In genomic region chr16:58459344-58460218, GRCh38 we compare ENCODE assay signal across 9 cellular contexts. TPM values are rescaled to one million over a fixed set of nuclear protein-coding genes. Genes with fewer than 3 reads are reported as not detected.
DNase-seq lines count a peak whose midpoint lies in the region; ATAC-seq lines count a peak whose summit lies in the region.
"Had no signal": no experiment of that assay in that cellular context is flagged by ENCODE, and none has a peak within 500 bp of the region (broad histone marks: within the 10 kb centered on the region; RNA-seq: fewer than 3 reads in every experiment).

No MANE protein-coding gene starts in this region.

- H3K27me3 Mint-ChIP-seq in activated naive CD8-positive, alpha-beta T cell treated with anti-CD3 and anti-CD28 coated beads, Interleukin-2, amount 50 U/mL, for 24 hours, result peaks cover 35% of the 10 kb centered on the region

- no peak overlapping the region for H4K8ac ChIP-seq in trophoblast cell (ENCODE audit: low read depth, low read length)

- no peak overlapping the region for H3K18ac ChIP-seq in trophoblast cell (ENCODE audit: low read length)

- H3K27ac Mint-ChIP-seq in activated naive CD8-positive, alpha-beta T cell treated with anti-CD3 and anti-CD28 coated beads, Interleukin-2, amount 50 U/mL, for 24 hours, result peak overlapping the region; percentile 53

- H4K91ac ChIP-seq in trophoblast cell (ENCODE audit: low read depth, low read length), result no peak overlapping the region

- H3K4me2 ChIP-seq in trophoblast cell (ENCODE audit: low read length), result no peak overlapping the region

- ATAC-seq in activated naive CD8-positive, alpha-beta T cell treated with anti-CD3 and anti-CD28 coated beads, Interleukin-2, amount 50 U/mL, for 24 hours, result peak; percentile 92
- ATAC-seq in sciatic nerve, result no peak

- no peak overlapping the region for H4K12ac ChIP-seq in trophoblast cell (ENCODE audit: low read depth, low read length)

- peaks cover 26% of the 10 kb centered on the region for H3K27me3 ChIP-seq in trophoblast cell (ENCODE audit: insufficient read depth, low read length)
- H3K27me3 ChIP-seq in effector memory CD4-positive, alpha-beta T cell (replicated peaks; ENCODE audit: control insufficient read depth, insufficient read depth, low read length, poor library complexity, severe bottlenecking), result peaks cover 15% of the 10 kb centered on the region

- H3K4ac ChIP-seq in trophoblast cell (ENCODE audit: low read depth, low read length), result no peak overlapping the region

- intact Hi-C loops in sciatic nerve (cut with DNase I), result loop anchor here (5.0 kb wide), 1 partner anchor 1713 kb away; no protein-coding TSS in a partner anchor
- intact Hi-C loops in posterior vena cava (cut with DNase I), result no loop called here

- WGBS in trophoblast cell (ENCODE audit: extremely low coverage, insufficient coverage, insufficient read length), result no CpG with 5 or more reads among the region's 9 CpGs

- H2AK5ac ChIP-seq in trophoblast cell (ENCODE audit: low read length), result no peak overlapping the region

- H3K36me3 ChIP-seq in trophoblast cell (ENCODE audit: control insufficient read depth in 1 of 2, insufficient read depth in 2 of 2, low read length in 2 of 2), result no peaks in the 10 kb centered on the region
- H3K36me3 ChIP-seq in effector memory CD4-positive, alpha-beta T cell (ENCODE audit: control insufficient read depth, insufficient read depth, low read length), result no peaks in the 10 kb centered on the region

- H3K9ac ChIP-seq in trophoblast cell (ENCODE audit: low read length), result no peak overlapping the region
- H3K9ac ChIP-seq: parathyroid adenoma had no signal

- H3K36me3 Mint-ChIP-seq in activated naive CD8-positive, alpha-beta T cell treated with anti-CD3 and anti-CD28 coated beads, Interleukin-2, amount 50 U/mL, for 24 hours (ENCODE audit: low read depth), result no peaks in the 10 kb centered on the region

- DNase-seq in EH (ENCODE audit: low read depth), result peak; percentile 11
- DNase-seq in HUDEP-2 (lab: John Stamatoyannopoulos, UW; ENCODE audit: unreplicated experiment in 76 of 76), result peak in 45 of 76 experiments; percentile 5 to 70 (median 29)
- peak; percentile 63 for DNase-seq in activated naive CD8-positive, alpha-beta T cell treated with anti-CD3 and anti-CD28 coated beads, Interleukin-2, amount 50 U/mL, for 24 hours
- peak; percentile 8 to 51 for DNase-seq in trophoblast cell
- DNase-seq in sciatic nerve (ENCODE audit: low spot score), result no peak
- no peak for DNase-seq in effector memory CD4-positive, alpha-beta T cell
- DNase-seq in posterior vena cava (ENCODE audit: low spot score), result no peak
- no peak for DNase-seq in NCI-H128 (lab: John Stamatoyannopoulos, UW; ENCODE audit: unreplicated experiment)

- no peak overlapping the region for H3K23ac ChIP-seq in trophoblast cell (ENCODE audit: low read length)

- no peaks in the 10 kb centered on the region for H3K9me3 ChIP-seq in trophoblast cell (ENCODE audit: insufficient read depth, low read depth, low read length)
- H3K9me3 ChIP-seq in effector memory CD4-positive, alpha-beta T cell (ENCODE audit: control insufficient read depth, low read length), result no peaks in the 10 kb centered on the region

- H3K4me3 ChIP-seq in trophoblast cell (ENCODE audit: low read depth, low read length), result no peak overlapping the region
- no peak overlapping the region for H3K4me3 ChIP-seq in effector memory CD4-positive, alpha-beta T cell (ENCODE audit: insufficient read depth, low read depth, low read length, poor library complexity, severe bottlenecking)

- no peak overlapping the region for H2AFZ ChIP-seq in trophoblast cell (ENCODE audit: insufficient read depth, low read length, poor library complexity)
- H2AFZ ChIP-seq: parathyroid adenoma had no signal

- H2BK5ac ChIP-seq in trophoblast cell (ENCODE audit: low read depth, low read length, poor library complexity), result no peak overlapping the region

- H2BK12ac ChIP-seq in trophoblast cell (ENCODE audit: low read length), result no peak overlapping the region

- no peak overlapping the region for H3K27ac ChIP-seq in trophoblast cell (ENCODE audit: low read depth, low read length)
- no peak overlapping the region for H3K27ac ChIP-seq in effector memory CD4-positive, alpha-beta T cell (ENCODE audit: insufficient read depth, low read length, poor library complexity, severe bottlenecking)
- H3K27ac ChIP-seq: parathyroid adenoma had no signal

- no peak overlapping the region for H2BK120ac ChIP-seq in trophoblast cell (ENCODE audit: insufficient read depth, low read length, poor library complexity)

- H3K9me3 Mint-ChIP-seq in activated naive CD8-positive, alpha-beta T cell treated with anti-CD3 and anti-CD28 coated beads, Interleukin-2, amount 50 U/mL, for 24 hours, result no peaks in the 10 kb centered on the region

- H3K4me1 ChIP-seq in trophoblast cell (ENCODE audit: control insufficient read depth in 1 of 2, insufficient read depth in 2 of 2, low read length in 2 of 2), result no peaks in the 10 kb centered on the region
- no peaks in the 10 kb centered on the region for H3K4me1 ChIP-seq in effector memory CD4-positive, alpha-beta T cell (ENCODE audit: control insufficient read depth, insufficient read depth, low read length, poor library complexity, severe bottlenecking)
- H3K4me1 ChIP-seq: parathyroid adenoma had no signal

- no peaks in the 10 kb centered on the region for H3K79me1 ChIP-seq in trophoblast cell (ENCODE audit: low read length)

- H3K4me3 Mint-ChIP-seq in activated naive CD8-positive, alpha-beta T cell treated with anti-CD3 and anti-CD28 coated beads, Interleukin-2, amount 50 U/mL, for 24 hours, result peak overlapping the region; percentile 34

- H3K79me2 ChIP-seq in trophoblast cell (ENCODE audit: control insufficient read depth, insufficient read depth, low read length, poor library complexity), result no peaks in the 10 kb centered on the region
- H3K79me2 ChIP-seq: parathyroid adenoma had no signal

- no peak overlapping the region for H3K14ac ChIP-seq in trophoblast cell (ENCODE audit: low read length)

- H3K4me1 Mint-ChIP-seq in activated naive CD8-positive, alpha-beta T cell treated with anti-CD3 and anti-CD28 coated beads, Interleukin-2, amount 50 U/mL, for 24 hours, result peaks cover 10% of the 10 kb centered on the region

RNA-seq across cellular contexts. Expression of gene NDRG4, which starts 40.4 kb away (rescaled TPM):
- polyA plus RNA-seq in trophoblast cell (2013), result 7.0 and 7.3 TPM in 2 replicates
- total RNA-seq in sciatic nerve (7.4 TPM), posterior vena cava (1 to 10 TPM; 5.8 to 8.6 TPM)

RNA-seq across cellular contexts. Expression of gene SETD6, which starts 55.7 kb away (rescaled TPM):
- 8.3 and 8.4 TPM in 2 replicates for polyA plus RNA-seq in trophoblast cell (2013)
- total RNA-seq in sciatic nerve, result 18.2 TPM
- total RNA-seq in posterior vena cava, result 10 to 100 TPM in 1 of 2 donors, 1 to 10 TPM in 1; 9.9 to 13.5 TPM

Comparison
In these comparisons a context has a peak if more than half of its experiments do, and no peak if none do; other contexts are left out.
1. DNase-seq: peak in EH (single experiment), HUDEP-2 (45 of 76), activated naive CD8-positive, alpha-beta T cell treated with anti-CD3 and anti-CD28 coated beads, Interleukin-2, amount 50 U/mL, for 24 hours (single experiment) and trophoblast cell (2 of 2); none in sciatic nerve (single experiment), effector memory CD4-positive, alpha-beta T cell (0 of 3), posterior vena cava (single experiment) and NCI-H128 (single experiment).